ENCODE assay signal across 8 cellular contexts in genomic region chr2:20649586-20650375, GRCh38. TPM values are rescaled to one million over a fixed set of nuclear protein-coding genes. Genes with fewer than 3 reads are reported as not detected.
DNase-seq lines count a peak whose midpoint lies in the region; ATAC-seq and TF ChIP-seq lines count a peak whose summit lies in the region.

No MANE protein-coding gene starts in this region.

- DNase-seq in SK-N-SH: no peak
- DNase-seq in astrocyte of the spinal cord (ENCODE audit: low read depth, low spot score): no peak
- peak; percentile 54 for DNase-seq in left kidney (ENCODE audit: low read depth, low spot score)
- no peak for DNase-seq in testis
- DNase-seq in NCI-H128 (lab: John Stamatoyannopoulos, UW; ENCODE audit: unreplicated experiment): no peak
- no peak for DNase-seq in D341Med (ENCODE audit: low spot score)

- H3F3A ChIP-seq in SK-N-SH (replicated peaks; ENCODE audit: insufficient read depth): no peaks in the 10 kb centered on the region

- POLR2A ChIA-PET in SK-N-SH (lab: Yijun Ruan, JAX): interaction anchor here (1.6 to 5.9 kb wide), 3 partner anchors 7 to 202 kb away, joined by 5 to 40 read pairs (median 11); partner anchors contain the start of gene RHOB

- no peak for TF ChIP-seq RAD21 in SK-N-SH (IDR thresholded peaks at IDR 0.05; ENCODE audit: low read length)

- no peak for TF ChIP-seq EP300 in SK-N-SH (IDR thresholded peaks at IDR 0.05; ENCODE audit: borderline replicate concordance in 1 of 2, low read depth in 1 of 2, low read length in 1 of 2)

- H3K4me1 ChIP-seq in SK-N-SH (ENCODE audit: control insufficient read depth in 1 of 2, insufficient read depth in 2 of 2, low read depth in 1 of 2, low read length in 1 of 2) (peaks cover 13 to 18% of the 10 kb centered on the region in 2 experiments; a peak in 2 of 4 replicates), testis (peaks cover 17% of the 10 kb centered on the region)

- no peak for TF ChIP-seq CTCF in SK-N-SH (IDR thresholded peaks at IDR 0.05)
- no peak for TF ChIP-seq CTCF in astrocyte of the spinal cord (IDR thresholded peaks at IDR 0.05; ENCODE audit: low read depth, low read length)
- no peak for TF ChIP-seq CTCF in testis (IDR thresholded peaks at IDR 0.05)

- H3K27ac ChIP-seq in SK-N-SH (ENCODE audit: low read depth in 2 of 2, low read length in 1 of 2) (no peak overlapping the region), testis (no peak overlapping the region)

- in situ Hi-C loops in astrocyte of the spinal cord (cut with HindIII; ENCODE audit: low sequenced_read_pairs): no loop called here

- H3K4me3 ChIP-seq in SK-N-SH (ENCODE audit: low read depth in 2 of 2, low read length in 1 of 2) (peak overlapping the region; percentile 76 to 93), astrocyte of the spinal cord (ENCODE audit: low read depth, low read length) (peak overlapping the region; percentile 84), testis (peak overlapping the region; percentile 80 to 99)

- no peaks in the 10 kb centered on the region for H3K9me3 ChIP-seq in SK-N-SH
- H3K9me3 ChIP-seq in testis: no peaks in the 10 kb centered on the region

- no peaks in the 10 kb centered on the region for H4K20me1 ChIP-seq in SK-N-SH (ENCODE audit: insufficient read depth)

- CTCF ChIA-PET in SK-N-SH (lab: Yijun Ruan, JAX): interaction anchor here (0.6 to 10.9 kb wide), 46 partner anchors 8 to 456 kb away, joined by 3 to 156 read pairs (median 5); partner anchors contain the start of genes GDF7 and RHOB

- intact Hi-C loops in testis (cut with DNase I; ENCODE audit: low total_unique reads): no loop called here

- no peak for ATAC-seq in SK-N-SH treated with all-trans-retinoic acid at 6 μM for 48 hours
- no peak for ATAC-seq in HG03521 (IDR thresholded peaks at IDR 0.05; ENCODE audit: unreplicated experiment)

- peak overlapping the region; percentile 93 for H3K4me2 ChIP-seq in SK-N-SH

- H3K36me3 ChIP-seq in SK-N-SH (replicated peaks in 1 of 2; ENCODE audit: control insufficient read depth in 1 of 2, insufficient read depth in 2 of 2, low read length in 1 of 2): peaks cover 0 to 4% of the 10 kb centered on the region in 2 experiments
- no peaks in the 10 kb centered on the region for H3K36me3 ChIP-seq in testis (ENCODE audit: low read depth, missing control alignments)

- no peaks in the 10 kb centered on the region for H3K79me2 ChIP-seq in SK-N-SH (ENCODE audit: insufficient read depth)

- no peak for TF ChIP-seq POLR2A in testis (IDR thresholded peaks at IDR 0.05)

- no peaks in the 10 kb centered on the region for H3K9me2 ChIP-seq in SK-N-SH

- H2AFZ ChIP-seq in SK-N-SH (ENCODE audit: low read depth): no peak overlapping the region

- peak overlapping the region; percentile 83; the same call in 1 of the 2 replicates for H3K9ac ChIP-seq in SK-N-SH

- WGBS in SK-N-SH (ENCODE audit: low lambda C conversion rate): 88% methylated on average over 13 of the region's 17 CpGs
- WGBS in testis, 2 donors: 68 to 74% methylated on average over 14 to 17 of the region's 17 CpGs

- peaks cover 5% of the 10 kb centered on the region; the same call in 1 of the 2 replicates for H3K27me3 ChIP-seq in SK-N-SH (ENCODE audit: insufficient read depth)
- H3K27me3 ChIP-seq in testis: no peaks in the 10 kb centered on the region

TF ChIP-seq in SK-N-SH, 30 proteins besides CTCF, POLR2A, EP300 and RAD21:
- TF ChIP-seq ZBTB33 (IDR thresholded peaks at IDR 0.05; ENCODE audit: borderline replicate concordance, low read depth) (no peak), NRF1 (IDR thresholded peaks at IDR 0.05; ENCODE audit: low read depth, low read length) (no peak)

TF ChIP-seq in SK-N-SH treated with all-trans-retinoic acid at 6 μM for 48 hours, 23 proteins besides CTCF, POLR2A, EP300 and RAD21:
- TF ChIP-seq RARB (CRISPR knock-in tag; IDR thresholded peaks at IDR 0.05) (no peak), ISL1 (CRISPR knock-in tag; IDR thresholded peaks at IDR 0.05) (no peak), ARNTL (CRISPR knock-in tag; IDR thresholded peaks at IDR 0.05; ENCODE audit: borderline replicate concordance, low read depth) (no peak), ZNF70 (CRISPR knock-in tag; IDR thresholded peaks at IDR 0.05) (no peak), ESRRG (CRISPR knock-in tag; IDR thresholded peaks at IDR 0.05) (no peak), TSHZ2 (CRISPR knock-in tag; IDR thresholded peaks at IDR 0.05) (no peak), ZNF565 (CRISPR knock-in tag; conservative IDR thresholded peaks at IDR 0.05; ENCODE audit: low read depth) (no peak), ZFP3 (CRISPR knock-in tag; IDR thresholded peaks at IDR 0.05) (no peak), PATZ1 (CRISPR knock-in tag; IDR thresholded peaks at IDR 0.05; ENCODE audit: borderline replicate concordance) (no peak), CSRNP3 (CRISPR knock-in tag; IDR thresholded peaks at IDR 0.05) (no peak)
TF ChIP-seq in SK-N-SH treated with all-trans-retinoic acid at 6 μM for 48 hours: peak in this region for 0.

RNA-seq across cellular contexts. Expression of gene HS1BP3, which starts 1.1 kb away (rescaled TPM):
- 18.7 and 20.1 TPM in 2 replicates for polyA plus RNA-seq in SK-N-SH (2012; rRNA removed)
- 9.8 and 14.2 TPM in 2 replicates for polyA plus RNA-seq in SK-N-SH (2012; cell fraction: cytosol; rRNA removed)
- 47.9 and 49.4 TPM in 2 replicates for polyA plus RNA-seq in SK-N-SH (2012; cell fraction: nucleus; rRNA removed)
- 10 to 100 TPM; 23.5 to 31.6 TPM for total RNA-seq in testis
- polyA plus RNA-seq in testis (ENCODE audit: insufficient read depth, low read depth, low replicate concordance): 25.0 TPM

RNA-seq across cellular contexts. Expression of gene GDF7, which starts 17.2 kb away (rescaled TPM):
- polyA plus RNA-seq in SK-N-SH (2012; rRNA removed): 0.02 and 0.03 TPM in 2 replicates
- 0.04 TPM in 2 replicates for polyA plus RNA-seq in SK-N-SH (2012; cell fraction: cytosol; rRNA removed)
- 0.19 TPM in 2 replicates for polyA plus RNA-seq in SK-N-SH (2012; cell fraction: nucleus; rRNA removed)
- 1 to 10 TPM in 1 of 2 donors, under 1 TPM in 1; 0.62 to 1.1 TPM for total RNA-seq in testis
- polyA plus RNA-seq in testis (ENCODE audit: insufficient read depth, low read depth, low replicate concordance): 0.69 TPM
